12 cellular contexts compared by ENCODE assay signal in the genomic region with DNA sequence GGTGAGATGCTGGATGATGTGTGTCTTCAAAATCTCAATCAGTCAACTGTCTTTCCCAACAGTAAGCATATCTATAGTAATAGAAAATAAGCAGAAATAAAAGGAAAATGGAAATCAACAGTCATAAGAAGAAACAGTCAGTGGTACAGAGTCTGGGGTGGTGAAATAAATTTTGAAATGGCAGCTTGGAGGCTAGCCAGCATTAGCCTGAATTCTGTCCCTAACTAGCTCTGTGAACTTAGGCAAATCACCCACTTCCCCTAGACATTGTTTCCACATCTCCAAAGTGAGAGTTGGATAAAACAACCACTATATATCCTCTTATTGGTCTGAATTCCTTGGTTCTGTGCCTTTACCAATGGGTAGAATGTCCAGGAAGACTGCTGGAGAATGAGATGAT.
"Had no signal": no experiment of that assay in that cellular context is flagged by ENCODE, and none has a peak within 500 bp of the region (broad histone marks: within the 10 kb centered on the region; RNA-seq: fewer than 3 reads in every experiment).

No MANE protein-coding gene starts in this region.

- ATAC-seq: activated CD4-positive, CD25-positive, alpha-beta regulatory T cell treated with anti-CD3 and anti-CD28 coated beads, Interleukin-2, amount 50 U/mL, for 24 hours; foreskin keratinocyte had no signal

- H3K9me3 Mint-ChIP-seq: activated naive CD8-positive, alpha-beta T cell treated with anti-CD3 and anti-CD28 coated beads, Interleukin-2, amount 10 ng/mL, durations not matched to agents 7 days and 5 days; dendritic cell treated with granulocyte-macrophage colony-stimulating factor and Interleukin-4, amounts not matched to agents 40 ng/mL and 50 ng/mL, for 4 days; naive B cell had no signal

- H3K4me3 Mint-ChIP-seq: activated naive CD8-positive, alpha-beta T cell treated with anti-CD3 and anti-CD28 coated beads, Interleukin-2, amount 10 ng/mL, durations not matched to agents 7 days and 5 days; dendritic cell treated with granulocyte-macrophage colony-stimulating factor and Interleukin-4, amounts not matched to agents 40 ng/mL and 50 ng/mL, for 4 days; naive B cell had no signal

- H3K4me1 Mint-ChIP-seq: activated naive CD8-positive, alpha-beta T cell treated with anti-CD3 and anti-CD28 coated beads, Interleukin-2, amount 10 ng/mL, durations not matched to agents 7 days and 5 days had no signal

- H3K36me3 Mint-ChIP-seq: activated naive CD8-positive, alpha-beta T cell treated with anti-CD3 and anti-CD28 coated beads, Interleukin-2, amount 10 ng/mL, durations not matched to agents 7 days and 5 days had no signal

- DNase-seq: activated naive CD4-positive, alpha-beta T cell; activated naive CD8-positive, alpha-beta T cell treated with anti-CD3 and anti-CD28 coated beads, Interleukin-2, amount 10 ng/mL, durations not matched to agents 7 days and 5 days; activated T-cell treated with anti-CD3 and anti-CD28 coated beads for 4 hours; brain microvascular endothelial cell; effector memory CD4-positive, alpha-beta T cell; foreskin keratinocyte; naive B cell; ovary; stimulated activated CD4-positive, alpha-beta T cell treated with anti-CD3 and anti-CD28 coated beads, Interleukin-12 subunit alpha, Interleukin-12 subunit beta, amount 100 ng/mL, for 4 hours; stimulated activated CD4-positive, alpha-beta T cell treated with anti-CD3 and anti-CD28 coated beads, Interleukin-2, amount 100 ng/mL, for 24 hours had no signal

- H3K27me3 Mint-ChIP-seq: dendritic cell treated with granulocyte-macrophage colony-stimulating factor and Interleukin-4, amounts not matched to agents 40 ng/mL and 50 ng/mL, for 4 days; naive B cell had no signal

- H3K27ac Mint-ChIP-seq: activated naive CD8-positive, alpha-beta T cell treated with anti-CD3 and anti-CD28 coated beads, Interleukin-2, amount 10 ng/mL, durations not matched to agents 7 days and 5 days; dendritic cell treated with granulocyte-macrophage colony-stimulating factor and Interleukin-4, amounts not matched to agents 40 ng/mL and 50 ng/mL, for 4 days had no signal
